ENCODE assay signal across 8 cellular contexts in the genomic region with DNA sequence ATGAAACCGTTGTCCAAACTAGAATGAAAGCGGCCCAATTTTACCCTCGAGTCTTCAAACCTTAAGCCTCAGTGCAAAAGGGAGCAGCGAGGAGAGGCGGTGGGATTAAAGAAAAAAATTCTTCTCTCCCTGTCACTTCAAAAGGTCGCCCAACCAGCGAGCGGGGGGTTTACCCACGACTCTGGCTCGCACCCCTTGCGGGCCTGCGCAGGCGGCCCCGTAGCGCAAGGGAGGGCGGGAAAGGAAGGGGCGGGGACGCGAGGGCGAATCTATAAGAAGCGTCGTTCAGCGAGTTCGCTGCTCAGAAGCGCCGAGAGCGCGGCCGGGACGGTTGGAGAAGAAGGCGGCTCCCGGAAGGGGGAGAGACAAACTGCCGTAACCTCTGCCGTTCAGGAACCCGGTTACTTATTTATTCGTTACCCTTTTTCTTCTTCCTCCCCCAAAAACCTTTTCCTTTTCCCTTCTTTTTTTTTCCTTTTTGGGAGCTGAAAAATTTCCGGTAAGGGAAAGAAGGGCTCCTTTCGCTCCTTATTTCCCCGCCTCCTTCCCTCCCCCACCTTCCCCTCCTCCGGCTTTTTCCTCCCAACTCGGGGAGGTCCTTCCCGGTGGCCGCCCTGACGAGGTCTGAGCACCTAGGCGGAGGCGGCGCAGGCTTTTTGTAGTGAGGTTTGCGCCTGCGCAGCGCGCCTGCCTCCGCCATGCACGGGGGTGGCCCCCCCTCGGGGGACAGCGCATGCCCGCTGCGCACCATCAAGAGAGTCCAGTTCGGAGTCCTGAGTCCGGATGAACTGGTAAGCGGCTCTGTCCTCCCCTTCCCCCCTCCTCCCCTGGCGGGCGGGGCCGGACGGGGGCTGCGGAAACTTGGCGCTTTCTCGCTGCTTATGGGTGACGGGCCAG. TPM values are rescaled to one million over a fixed set of nuclear protein-coding genes. Genes with fewer than 3 reads are reported as not detected.
DNase-seq lines count a peak whose midpoint lies in the region; ATAC-seq and TF ChIP-seq lines count a peak whose summit lies in the region.

Gene POLR2A, plus strand, starts transcription at position 300 of the 897 bp plus-strand sequence.

- H3K79me2 ChIP-seq in osteoblast (ENCODE audit: insufficient read depth, low read length): peaks cover 56% of the 10 kb centered on the region

- H3K27ac ChIP-seq in osteoblast (ENCODE audit: low read depth, low read length) (peak within 1 kb of the TSS; percentile 100), thoracic aorta (peak within 1 kb of the TSS; percentile 99 to 100)

- H3K4me3 ChIP-seq in GM08714 (ENCODE audit: low read length) (peak within 1 kb of the TSS; percentile 86), osteoblast (ENCODE audit: insufficient read depth, low read length) (peak within 1 kb of the TSS; percentile 95), thoracic aorta (peak within 1 kb of the TSS; percentile 83)

- peaks cover 2% of the 10 kb centered on the region for H3K36me3 ChIP-seq in osteoblast (ENCODE audit: insufficient read depth, low read length)
- H3K36me3 ChIP-seq in thoracic aorta: no peaks in the 10 kb centered on the region

- H3K9me3 Mint-ChIP-seq in activated naive CD8-positive, alpha-beta T cell (ENCODE audit: low read depth): no peaks in the 10 kb centered on the region

- H3K36me3 Mint-ChIP-seq in activated naive CD8-positive, alpha-beta T cell: peaks cover 9% of the 10 kb centered on the region

- H3K4me1 ChIP-seq in osteoblast (ENCODE audit: insufficient read depth, low read length) (peaks cover 33% of the 10 kb centered on the region), thoracic aorta (ENCODE audit: control insufficient read depth in 1 of 2, low read depth in 2 of 2) (peaks cover 36 to 66% of the 10 kb centered on the region in 2 donors)

- peak within 1 kb of the TSS; percentile 100 for H3K27ac Mint-ChIP-seq in activated naive CD8-positive, alpha-beta T cell

- peaks cover 69% of the 10 kb centered on the region for H3K4me1 Mint-ChIP-seq in activated naive CD8-positive, alpha-beta T cell (ENCODE audit: low read depth)

- H3K9me3 ChIP-seq in osteoblast (ENCODE audit: low read depth, low read length): no peaks in the 10 kb centered on the region
- H3K9me3 ChIP-seq in thoracic aorta: no peaks in the 10 kb centered on the region

- peak within 1 kb of the TSS; percentile 98 for H3K4me3 Mint-ChIP-seq in activated naive CD8-positive, alpha-beta T cell

- DNase-seq in NCI-H1092 treated with DMSO at 0.1 percent for 48 hours (lab: John Stamatoyannopoulos, UW): peak; percentile 97
- peak; percentile 71 for DNase-seq in SKM-1 (lab: John Stamatoyannopoulos, UW; ENCODE audit: unreplicated experiment)
- DNase-seq in glomerular visceral epithelial cell (ENCODE audit: extremely low spot score): peak; percentile 99
- peak; percentile 99 for DNase-seq in osteoblast (ENCODE audit: insufficient read length, low spot score, missing footprints)
- peak; percentile 88 for DNase-seq in thoracic aorta (ENCODE audit: low spot score)

- peak; percentile 65 for ATAC-seq in HG02610 (IDR thresholded peaks at IDR 0.05; ENCODE audit: unreplicated experiment)
- ATAC-seq in thoracic aorta (ENCODE audit: insufficient number of reproducible peaks, low FRiP score, low read depth): peak; percentile 83

- no peaks in the 10 kb centered on the region for H3K27me3 ChIP-seq in osteoblast (ENCODE audit: insufficient read depth, low read length)
- H3K27me3 ChIP-seq in thoracic aorta (replicated peaks; ENCODE audit: insufficient read depth): no peaks in the 10 kb centered on the region

- H4K20me1 ChIP-seq in osteoblast (ENCODE audit: insufficient read depth, low read length): peaks cover 37% of the 10 kb centered on the region

- peak within 1 kb of the TSS; percentile 91 for H3K4me2 ChIP-seq in osteoblast (ENCODE audit: insufficient read depth, low read length)

- TF ChIP-seq CTCF in osteoblast (IDR thresholded peaks at IDR 0.05; ENCODE audit: extremely low read depth, low read depth, low read length): no peak
- TF ChIP-seq CTCF in thoracic aorta (IDR thresholded peaks at IDR 0.05): no peak

- H3K27me3 Mint-ChIP-seq in activated naive CD8-positive, alpha-beta T cell: no peaks in the 10 kb centered on the region

- peak within 1 kb of the TSS; percentile 91 for H2AFZ ChIP-seq in osteoblast (ENCODE audit: low read length)

RNA-seq across cellular contexts. Expression of gene POLR2A, which starts in this region (rescaled TPM):
- total RNA-seq in osteoblast (95.9 and 101 TPM in 2 replicates), thoracic aorta (100 to 1,000 TPM in 1 of 2 donors, 10 to 100 TPM in 1; 77.8 to 151 TPM)

Comparison
In these comparisons a context has a peak if more than half of its experiments do, and no peak if none do; other contexts are left out.
1. Peak in every context shown above with its lines: DNase-seq, ATAC-seq, H3K4me3 ChIP-seq and H3K27ac ChIP-seq.